Comparison of ENCODE assay signal across 14 cellular contexts in the genomic region with DNA sequence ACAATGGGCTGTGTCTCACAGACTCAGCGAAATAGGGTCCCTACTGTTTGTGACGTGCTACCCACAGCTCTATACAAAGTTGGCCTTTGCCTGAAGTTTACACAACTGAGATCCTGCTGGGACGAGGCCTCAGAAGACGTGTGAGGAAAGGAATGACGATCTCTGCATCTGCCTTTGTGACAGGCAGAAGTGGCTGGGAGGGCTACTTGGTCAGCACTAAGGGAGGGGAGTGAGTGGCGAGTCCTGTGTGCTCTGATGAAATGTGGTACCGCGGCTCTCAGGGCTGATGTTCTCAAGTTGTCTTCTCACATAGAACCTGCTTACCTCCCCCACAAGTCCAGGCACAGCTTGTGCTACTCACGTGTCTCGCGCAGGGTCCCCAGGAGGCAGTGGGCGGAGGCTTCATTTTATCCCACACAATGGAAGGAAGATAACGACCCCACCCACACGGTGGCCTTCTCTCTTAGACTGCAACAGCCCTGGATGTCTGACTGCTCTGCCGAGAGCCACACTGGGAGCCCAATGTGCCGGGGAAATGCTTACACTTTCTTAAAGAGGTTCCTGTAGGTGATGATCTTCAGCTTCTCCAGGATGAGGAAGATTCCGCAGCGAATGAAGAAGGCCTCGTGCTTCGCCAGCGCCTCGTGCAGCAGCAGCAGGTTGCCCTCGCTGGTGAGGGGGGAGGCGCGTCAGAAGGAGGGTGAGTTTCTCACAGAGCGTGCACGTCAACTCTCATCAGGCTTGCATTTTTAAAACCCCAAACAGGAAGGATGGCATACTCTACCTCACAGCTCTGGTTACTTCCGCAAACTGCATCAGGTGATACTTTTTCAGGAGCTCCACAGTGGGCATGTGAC. TPM values are rescaled to one million over a fixed set of nuclear protein-coding genes. Genes with fewer than 3 reads are reported as not detected.
DNase-seq lines count a peak whose midpoint lies in the region; ATAC-seq lines count a peak whose summit lies in the region.
"Had no signal": no experiment of that assay in that cellular context is flagged by ENCODE, and none has a peak within 500 bp of the region (broad histone marks: within the 10 kb centered on the region; RNA-seq: fewer than 3 reads in every experiment).

No MANE protein-coding gene starts in this region.

- peaks cover 48% of the 10 kb centered on the region for H3K4me1 Mint-ChIP-seq in activated T-helper 1 cell treated with anti-CD3 and anti-CD28 coated beads, Interleukin-12 subunit alpha, Interleukin-12 subunit beta, Interleukin-2, Interleukin-4 antibody, amounts not matched to agents 30 ng/mL and 10 ng/mL and 1 ng/mL, durations not matched to agents 14 hours and 24 hours and 36 hours (ENCODE audit: low read depth)

- intact Hi-C loops in activated T-helper 1 cell treated with anti-CD3 and anti-CD28 coated beads, Interleukin-12 subunit alpha, Interleukin-12 subunit beta, Interleukin-2, Interleukin-4 antibody, amounts not matched to agents 30 ng/mL and 10 ng/mL and 1 ng/mL, durations not matched to agents 14 hours and 24 hours and 36 hours (cut with micrococcal nuclease), result no loop called here
- intact Hi-C loops in left cardiac atrium (cut with DNase I), result no loop called here

- no peak overlapping the region for H3K4me3 ChIP-seq in skeletal muscle satellite cell (ENCODE audit: low read length)

- H3K9ac ChIP-seq in skeletal muscle satellite cell (ENCODE audit: low read depth, low read length), result peak overlapping the region; percentile 41

- H3K4me3 Mint-ChIP-seq in activated T-helper 1 cell treated with anti-CD3 and anti-CD28 coated beads, Interleukin-12 subunit alpha, Interleukin-12 subunit beta, Interleukin-2, Interleukin-4 antibody, amounts not matched to agents 30 ng/mL and 10 ng/mL and 1 ng/mL, durations not matched to agents 14 hours and 24 hours and 36 hours, result peak overlapping the region; percentile 5

- H3K36me3 ChIP-seq in skeletal muscle satellite cell (ENCODE audit: insufficient read depth, low read length), result peaks cover 82% of the 10 kb centered on the region

- peaks cover 33% of the 10 kb centered on the region for H3K4me1 ChIP-seq in skeletal muscle satellite cell (ENCODE audit: control insufficient read depth, insufficient read depth, low read length)

- H3K9me3 Mint-ChIP-seq in activated T-helper 1 cell treated with anti-CD3 and anti-CD28 coated beads, Interleukin-12 subunit alpha, Interleukin-12 subunit beta, Interleukin-2, Interleukin-4 antibody, amounts not matched to agents 30 ng/mL and 10 ng/mL and 1 ng/mL, durations not matched to agents 14 hours and 24 hours and 36 hours, result no peaks in the 10 kb centered on the region

- no peak overlapping the region for H3K4me2 ChIP-seq in skeletal muscle satellite cell (ENCODE audit: low read length)

- peak; percentile 73 for DNase-seq in activated effector memory CD4-positive, alpha-beta T cell treated with anti-CD3 and anti-CD28 coated beads, Interleukin-2, amount 50 U/mL, for 16 hours
- no peak for DNase-seq in activated effector memory CD4-positive, alpha-beta T cell treated with Interleukin-2 at 50 U/mL for 16 hours
- DNase-seq in activated T-helper 1 cell treated with anti-CD3 and anti-CD28 coated beads, Interleukin-12 subunit alpha, Interleukin-12 subunit beta, Interleukin-2, Interleukin-4 antibody, amounts not matched to agents 30 ng/mL and 10 ng/mL and 1 ng/mL, durations not matched to agents 14 hours and 24 hours and 36 hours (ENCODE audit: low spot score), result no peak
- no peak for DNase-seq in left cardiac atrium
- DNase-seq in stimulated activated CD8-positive, alpha-beta memory T cell treated with anti-CD3 and anti-CD28 coated beads, Interleukin-4, amount 100 ng/mL, for 48 hours, result no peak
- no peak for DNase-seq in medulla oblongata (ENCODE audit: extremely low spot score)
- DNase-seq: NCI-H1092, NCI-H526 treated with DMSO at 0.1 percent for 48 hours, SIG-M5 had no signal

- H3K27me3 ChIP-seq in skeletal muscle satellite cell (ENCODE audit: control insufficient read depth, insufficient read depth, low read length), result no peaks in the 10 kb centered on the region

- no peaks in the 10 kb centered on the region for H3K9me3 ChIP-seq in skeletal muscle satellite cell (replicated peaks; ENCODE audit: low read length)

- H3K36me3 Mint-ChIP-seq in activated T-helper 1 cell treated with anti-CD3 and anti-CD28 coated beads, Interleukin-12 subunit alpha, Interleukin-12 subunit beta, Interleukin-2, Interleukin-4 antibody, amounts not matched to agents 30 ng/mL and 10 ng/mL and 1 ng/mL, durations not matched to agents 14 hours and 24 hours and 36 hours (ENCODE audit: low read depth), result peaks cover 63% of the 10 kb centered on the region

- ATAC-seq in left cardiac atrium (peak; percentile 17 to 60), HG02852 (IDR thresholded peaks at IDR 0.05; ENCODE audit: unreplicated experiment) (no peak)

- H3K27me3 Mint-ChIP-seq in activated T-helper 1 cell treated with anti-CD3 and anti-CD28 coated beads, Interleukin-12 subunit alpha, Interleukin-12 subunit beta, Interleukin-2, Interleukin-4 antibody, amounts not matched to agents 30 ng/mL and 10 ng/mL and 1 ng/mL, durations not matched to agents 14 hours and 24 hours and 36 hours (ENCODE audit: insufficient read depth), result no peaks in the 10 kb centered on the region

- H3K27ac Mint-ChIP-seq in activated T-helper 1 cell treated with anti-CD3 and anti-CD28 coated beads, Interleukin-12 subunit alpha, Interleukin-12 subunit beta, Interleukin-2, Interleukin-4 antibody, amounts not matched to agents 30 ng/mL and 10 ng/mL and 1 ng/mL, durations not matched to agents 14 hours and 24 hours and 36 hours, result no peak overlapping the region

RNA-seq across cellular contexts. Expression of gene PROZ, which starts 21.2 kb away (rescaled TPM):
- total RNA-seq in activated T-helper 1 cell treated with anti-CD3 and anti-CD28 coated beads, Interleukin-12 subunit alpha, Interleukin-12 subunit beta, Interleukin-2, Interleukin-4 antibody, amounts not matched to agents 30 ng/mL and 10 ng/mL and 1 ng/mL, durations not matched to agents 14 hours and 24 hours and 36 hours, result not detected in 2 replicates
- not detected for total RNA-seq in left cardiac atrium
- total RNA-seq in skeletal muscle satellite cell (2012; rRNA removed), result not detected in 2 replicates
- total RNA-seq: endothelial cell of umbilical vein, G401, ureter had no signal

RNA-seq across cellular contexts. Expression of gene PCID2, which starts 28.9 kb away (rescaled TPM):
- 71.5 and 78.9 TPM in 2 replicates for total RNA-seq in activated T-helper 1 cell treated with anti-CD3 and anti-CD28 coated beads, Interleukin-12 subunit alpha, Interleukin-12 subunit beta, Interleukin-2, Interleukin-4 antibody, amounts not matched to agents 30 ng/mL and 10 ng/mL and 1 ng/mL, durations not matched to agents 14 hours and 24 hours and 36 hours
- total RNA-seq in left cardiac atrium, result 10 to 100 TPM; 38.3 to 39.9 TPM
- total RNA-seq in skeletal muscle satellite cell (2012; rRNA removed), result 66.2 and 70.2 TPM in 2 replicates

RNA-seq across cellular contexts. Expression of gene CUL4A, which starts 29.8 kb away (rescaled TPM):
- total RNA-seq in activated T-helper 1 cell treated with anti-CD3 and anti-CD28 coated beads, Interleukin-12 subunit alpha, Interleukin-12 subunit beta, Interleukin-2, Interleukin-4 antibody, amounts not matched to agents 30 ng/mL and 10 ng/mL and 1 ng/mL, durations not matched to agents 14 hours and 24 hours and 36 hours, result 86.5 and 89.9 TPM in 2 replicates
- 10 to 100 TPM; 73.9 to 86.2 TPM for total RNA-seq in left cardiac atrium
- 117 and 127 TPM in 2 replicates for total RNA-seq in skeletal muscle satellite cell (2012; rRNA removed)

RNA-seq across cellular contexts. Expression of gene F10, which starts 57.0 kb away (rescaled TPM):
- not detected in 2 replicates for total RNA-seq in activated T-helper 1 cell treated with anti-CD3 and anti-CD28 coated beads, Interleukin-12 subunit alpha, Interleukin-12 subunit beta, Interleukin-2, Interleukin-4 antibody, amounts not matched to agents 30 ng/mL and 10 ng/mL and 1 ng/mL, durations not matched to agents 14 hours and 24 hours and 36 hours
- 10 to 100 TPM; 17.5 to 19.6 TPM for total RNA-seq in left cardiac atrium
- 1.5 and 1.8 TPM in 2 replicates for total RNA-seq in skeletal muscle satellite cell (2012; rRNA removed)
- total RNA-seq: endothelial cell of umbilical vein, G401 had no signal
